In the genomic region with DNA sequence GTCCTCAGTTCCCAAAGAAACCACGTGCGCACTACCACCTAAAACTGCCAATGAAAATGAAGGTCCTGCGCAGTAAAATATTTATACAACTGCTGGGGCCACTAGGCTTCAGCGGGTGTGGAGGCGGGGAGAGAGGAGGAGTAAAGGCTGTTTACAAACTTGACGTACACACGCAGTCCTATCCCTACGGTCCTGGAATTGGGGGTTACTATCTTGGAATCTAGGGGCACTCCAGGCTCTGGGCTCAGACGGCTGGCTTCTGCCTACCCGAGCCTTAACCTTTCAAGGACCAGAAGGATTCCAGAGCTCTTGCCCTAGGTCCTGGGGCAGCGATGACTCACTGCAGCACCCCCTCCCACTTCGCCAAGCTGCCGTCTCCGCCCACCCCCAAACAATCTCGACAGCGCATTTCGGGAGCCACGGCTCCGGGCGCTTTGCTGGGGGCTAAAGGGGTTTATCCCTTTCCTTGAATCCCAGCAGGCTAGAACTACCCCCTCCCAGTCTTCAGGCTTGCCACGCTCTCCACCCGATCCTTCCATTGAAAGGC, we compare ENCODE assay signal across 9 cellular contexts. TPM values are rescaled to one million over a fixed set of nuclear protein-coding genes. Genes with fewer than 3 reads are reported as not detected.
DNase-seq lines count a peak whose midpoint lies in the region; ATAC-seq and TF ChIP-seq lines count a peak whose summit lies in the region.
"Had no signal": no experiment of that assay in that cellular context is flagged by ENCODE, and none has a peak within 500 bp of the region (broad histone marks: within the 10 kb centered on the region; RNA-seq: fewer than 3 reads in every experiment).

No MANE protein-coding gene starts in this region.

- H3K27me3 ChIP-seq in ovary = no peaks in the 10 kb centered on the region

- peaks cover 4% of the 10 kb centered on the region for H3K4me1 ChIP-seq in ovary (ENCODE audit: insufficient read depth)

- no peaks in the 10 kb centered on the region for H3K36me3 ChIP-seq in ovary

- H3K9me3 ChIP-seq in ovary = no peaks in the 10 kb centered on the region

- intact Hi-C loops in left ventricle myocardium superior (cut with micrococcal nuclease) (no loop called here), ovary (cut with DNase I) (loop anchor here (5.0 to 10.0 kb wide), 8 partner anchors 70 to 490 kb away; no protein-coding TSS in a partner anchor)

- DNase-seq in Ammon's horn (ENCODE audit: low spot score) (peak; percentile 6), left ventricle myocardium superior (peak; percentile 47), ovary (peak; percentile 75 to 85 (median 82)), NCI-H1694 treated with DMSO at 0.1 percent for 48 hours (lab: John Stamatoyannopoulos, UW) (no peak), NCI-H526 treated with DMSO at 0.1 percent for 48 hours (lab: John Stamatoyannopoulos, UW) (no peak)
- DNase-seq: DMS153 had no signal

- H3K27ac ChIP-seq in angular gyrus (ENCODE audit: low read depth, low read length) = peak overlapping the region; percentile 72
- H3K27ac ChIP-seq in ovary = peak overlapping the region; percentile 98 to 99

- TF ChIP-seq CTCF in ovary (IDR thresholded peaks at IDR 0.05) = no peak

- no peak for TF ChIP-seq EP300 in ovary (IDR thresholded peaks at IDR 0.05)

- 1 to 2% (median 1%) methylated on average over 22 of the region's 22 CpGs for WGBS in ovary, 3 donors

- peak overlapping the region; percentile 72 for H3K4me3 ChIP-seq in ovary

- TF ChIP-seq POLR2A in ovary (IDR thresholded peaks at IDR 0.05) = peak; percentile 75

- ATAC-seq in left ventricle myocardium superior (peak; percentile 3), HG02885 (IDR thresholded peaks at IDR 0.05; ENCODE audit: poor library complexity, unreplicated experiment) (no peak), HG02840 (IDR thresholded peaks at IDR 0.05; ENCODE audit: low FRiP score, unreplicated experiment) (no peak)

RNA-seq across cellular contexts. Expression of gene ADAMTS9, which starts 3.0 kb away (rescaled TPM):
- total RNA-seq in left ventricle myocardium superior = 15.1 TPM
- total RNA-seq in ovary = 10 to 100 TPM; 20.1 to 88.8 (median 38.5) TPM
- polyA plus RNA-seq in ovary = 10 to 100 TPM; 11.8 to 28.8 TPM

Comparison
In these comparisons a context has a peak if more than half of its experiments do, and no peak if none do; other contexts are left out.
1. DNase-seq: peak in Ammon's horn (single experiment), left ventricle myocardium superior (single experiment) and ovary (5 of 5); none in NCI-H1694 treated with DMSO at 0.1 percent for 48 hours (single experiment) and NCI-H526 treated with DMSO at 0.1 percent for 48 hours (single experiment).